In the genomic region with DNA sequence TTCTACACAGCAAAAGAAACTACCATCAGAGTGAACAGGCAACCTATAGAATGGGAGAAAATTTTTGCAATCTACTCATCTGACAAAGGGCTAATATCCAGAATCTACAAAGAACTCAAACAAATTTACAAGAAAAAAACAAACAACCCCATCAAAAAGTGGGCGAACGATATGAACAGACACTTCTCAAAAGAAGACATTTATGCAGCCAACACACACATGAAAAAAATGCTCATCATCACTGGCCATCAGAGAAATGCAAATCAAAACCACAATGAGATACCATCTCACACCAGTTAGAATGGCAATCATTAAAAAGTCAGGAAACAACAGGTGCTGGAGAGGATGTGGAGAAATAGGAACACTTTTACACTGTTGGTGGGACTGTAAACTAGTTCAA, we compare ENCODE assay signal across 2 cellular contexts.
DNase-seq lines count a peak whose midpoint lies in the region; TF ChIP-seq lines count a peak whose summit lies in the region.
"Not testable (repeated sequence)": the region's sequence is repeated elsewhere in the genome, so short reads cannot be mapped to it uniquely, and the experiment has no call there.

No MANE protein-coding gene starts in this region.

- not testable (repeated sequence) for TF ChIP-seq CTCF in HL-60 (IDR thresholded peaks at IDR 0.05; ENCODE audit: insufficient read depth, low read length); neutrophil (IDR thresholded peaks at IDR 0.05)

- H3K4me1 ChIP-seq in neutrophil (ENCODE audit: control insufficient read depth in 1 of 2, insufficient read depth in 1 of 2, low read depth in 1 of 2, low read length in 1 of 2): peaks cover 39 to 44% of the 10 kb centered on the region in 2 experiments

- H3K27me3 ChIP-seq in HL-60 (ENCODE audit: insufficient read depth, poor library complexity, severe bottlenecking); neutrophil: not testable (repeated sequence)

- peak overlapping the region; percentile 32; the same call in 1 of the 2 replicates for H3K27ac ChIP-seq in HL-60 (replicated peaks)
- H3K27ac ChIP-seq in neutrophil: peak overlapping the region; percentile 88

- not testable (repeated sequence) for H3K4me3 ChIP-seq in HL-60 (replicated peaks; ENCODE audit: insufficient read depth, low read length); neutrophil (ENCODE audit: low read depth in 1 of 2, low read length in 1 of 2)

- not testable (repeated sequence) for DNase-seq in HL-60 (ENCODE audit: low read depth in 1 of 2, low spot score in 1 of 2)

- H3K36me3 ChIP-seq in neutrophil: not testable (repeated sequence)

- not testable (repeated sequence) for H3K9me3 ChIP-seq in neutrophil
